In the genomic region with DNA sequence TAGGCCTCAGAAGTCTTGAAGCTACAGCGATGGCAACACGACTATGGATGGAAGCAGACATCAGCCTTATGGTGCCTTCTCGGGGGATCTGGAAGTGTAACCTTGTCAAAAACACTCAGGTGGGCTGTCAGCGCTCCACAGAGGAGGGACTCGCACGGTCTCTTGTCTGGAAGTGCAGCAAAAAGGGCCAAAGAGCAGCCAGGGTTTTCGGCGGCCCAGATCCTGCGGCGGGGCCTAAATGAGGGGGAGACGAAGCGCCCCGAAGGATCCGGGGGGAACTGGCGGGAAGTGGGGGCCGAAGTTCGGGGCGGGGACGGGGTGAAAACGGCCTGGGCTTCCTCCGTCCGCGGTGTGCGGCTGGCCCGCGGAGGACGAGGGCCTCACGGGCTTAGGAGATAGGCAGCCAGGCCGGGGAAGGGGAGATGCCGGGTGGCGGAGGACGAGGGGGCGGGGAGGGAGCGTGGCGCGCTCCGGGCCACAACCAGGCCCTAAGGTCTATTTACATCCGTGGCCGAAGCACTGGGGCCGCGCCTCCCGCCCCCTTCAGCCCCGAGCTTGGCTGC, we compare ENCODE assay signal across 8 cellular contexts. TPM values are rescaled to one million over a fixed set of nuclear protein-coding genes. Genes with fewer than 3 reads are reported as not detected.
DNase-seq lines count a peak whose midpoint lies in the region; ATAC-seq and TF ChIP-seq lines count a peak whose summit lies in the region.

No MANE protein-coding gene starts in this region.

- H3K36me3 ChIP-seq in SU-DHL-6 (ENCODE audit: low read length) (no peaks in the 10 kb centered on the region), skeletal muscle satellite cell (ENCODE audit: insufficient read depth, low read length) (peaks cover 16% of the 10 kb centered on the region)

- H3K27ac ChIP-seq in SU-DHL-6 (ENCODE audit: low read depth, low read length): peak overlapping the region; percentile 63

- no peak for ATAC-seq in HG03439 (IDR thresholded peaks at IDR 0.05; ENCODE audit: unreplicated experiment)

- no peaks in the 10 kb centered on the region for H3K9me2 ChIP-seq in SU-DHL-6 (replicated peaks; ENCODE audit: insufficient read depth, low read length)

- H3K9ac ChIP-seq in SU-DHL-6 (ENCODE audit: low read length): peak overlapping the region; percentile 99
- H3K9ac ChIP-seq in skeletal muscle satellite cell (ENCODE audit: low read depth, low read length): peak overlapping the region; percentile 99

- H2AFZ ChIP-seq in SU-DHL-6 (ENCODE audit: low read depth, low read length, severe bottlenecking): peak overlapping the region; percentile 4

- peaks cover 67% of the 10 kb centered on the region for H3K4me1 Mint-ChIP-seq in activated T-cell treated with anti-CD3 and anti-CD28 coated beads, Interleukin-2, amount 50 U/mL, for 24 hours (ENCODE audit: low read depth)

- H3K4me3 ChIP-seq in SU-DHL-6 (ENCODE audit: insufficient read depth, low read length, poor library complexity, severe bottlenecking) (peak overlapping the region; percentile 95), foreskin fibroblast (ENCODE audit: low read depth in 1 of 2, low read length in 2 of 2) (peak overlapping the region; percentile 81 to 84), skeletal muscle satellite cell (ENCODE audit: low read length) (peak overlapping the region; percentile 97)

- H3K79me2 ChIP-seq in SU-DHL-6 (ENCODE audit: insufficient read depth, low read length): peaks cover 79% of the 10 kb centered on the region

- H3K4me2 ChIP-seq in SU-DHL-6 (ENCODE audit: low read depth, low read length, poor library complexity, severe bottlenecking) (peak overlapping the region; percentile 97), skeletal muscle satellite cell (ENCODE audit: low read length) (peak overlapping the region; percentile 97)

- peaks cover 66% of the 10 kb centered on the region for H3K36me3 Mint-ChIP-seq in activated T-cell treated with anti-CD3 and anti-CD28 coated beads, Interleukin-2, amount 50 U/mL, for 24 hours (ENCODE audit: low read depth)

- H3K27ac Mint-ChIP-seq in activated T-cell treated with anti-CD3 and anti-CD28 coated beads, Interleukin-2, amount 50 U/mL, for 24 hours: peak overlapping the region; percentile 91

- no peaks in the 10 kb centered on the region for H3K27me3 Mint-ChIP-seq in activated T-cell treated with anti-CD3 and anti-CD28 coated beads, Interleukin-2, amount 50 U/mL, for 24 hours

- H3F3A ChIP-seq in SU-DHL-6 (ENCODE audit: insufficient read depth): 0 out of 2 replicates have a peak, but pooled peaks cover 8% of the 10 kb centered on the region

- no peak for DNase-seq in activated T-cell treated with anti-CD3 and anti-CD28 coated beads, Interleukin-2, amount 50 U/mL, for 24 hours
- DNase-seq in activated T-cell treated with anti-CD3 and anti-CD28 coated beads, Interleukin-2, amount 50 U/mL, for 1 hour: no peak
- DNase-seq in foreskin fibroblast: no peak
- no peak for DNase-seq in stimulated activated naive CD4-positive, alpha-beta T cell treated with Interleukin-2 at 50 U/mL for 16 hours (lab: John Stamatoyannopoulos, UW)
- no peak for DNase-seq in NCI-H1436 (lab: John Stamatoyannopoulos, UW)

- H3K9me3 Mint-ChIP-seq in activated T-cell treated with anti-CD3 and anti-CD28 coated beads, Interleukin-2, amount 50 U/mL, for 24 hours: no peaks in the 10 kb centered on the region

- no peaks in the 10 kb centered on the region for H3K9me3 ChIP-seq in SU-DHL-6 (ENCODE audit: insufficient read depth, low read length)
- no peaks in the 10 kb centered on the region for H3K9me3 ChIP-seq in skeletal muscle satellite cell (replicated peaks; ENCODE audit: low read length)

- H4K20me1 ChIP-seq in SU-DHL-6 (ENCODE audit: low read depth, low read length): peaks cover 3% of the 10 kb centered on the region; the same call in 1 of the 2 replicates

- H3K4me1 ChIP-seq in skeletal muscle satellite cell (ENCODE audit: control insufficient read depth, insufficient read depth, low read length): peaks cover 39% of the 10 kb centered on the region

- peak overlapping the region; percentile 97 for H3K4me3 Mint-ChIP-seq in activated T-cell treated with anti-CD3 and anti-CD28 coated beads, Interleukin-2, amount 50 U/mL, for 24 hours

- TF ChIP-seq CTCF in SU-DHL-6 (IDR thresholded peaks at IDR 0.05; ENCODE audit: insufficient read depth, low read length, poor library complexity, severe bottlenecking) (no peak), foreskin fibroblast (IDR thresholded peaks at IDR 0.05; ENCODE audit: low read depth, low read length) (no peak)

- H3K27me3 ChIP-seq in SU-DHL-6 (ENCODE audit: low read length) (no peaks in the 10 kb centered on the region), skeletal muscle satellite cell (ENCODE audit: control insufficient read depth, insufficient read depth, low read length) (no peaks in the 10 kb centered on the region)

RNA-seq across cellular contexts. Expression of gene RANBP3, which starts 0.6 kb away (rescaled TPM):
- total RNA-seq in skeletal muscle satellite cell (2012; rRNA removed): 30.6 and 42.1 TPM in 2 replicates
